In genomic region chr1:9331558-9332346, GRCh38 we compare ENCODE assay signal across 1 cellular context.
A peak's percentile ranks its signal among the peaks of the same experiment; 100 is the strongest.
TF ChIP-seq lines count a peak whose summit lies in the region.

No MANE protein-coding gene starts in this region.

TF ChIP-seq in A549, 52 proteins besides CTCF, POLR2A, EP300 and RAD21 (continued from another document):
- TF ChIP-seq HMGXB4 (CRISPR knock-in tag; IDR thresholded peaks at IDR 0.05; ENCODE audit: borderline replicate concordance) (no peak), JUNB (IDR thresholded peaks at IDR 0.05) (peak; percentile 38), TFCP2L1 (CRISPR knock-in tag; IDR thresholded peaks at IDR 0.05) (no peak), EHF (CRISPR knock-in tag; IDR thresholded peaks at IDR 0.05) (no peak), REST (IDR thresholded peaks at IDR 0.05) (no peak), HES2 (IDR thresholded peaks at IDR 0.05) (peak; percentile 52; the same call in 1 of the 2 replicates), RNF2 (IDR thresholded peaks at IDR 0.05; ENCODE audit: borderline replicate concordance, low read depth) (no peak), ZFP36 (IDR thresholded peaks at IDR 0.05; ENCODE audit: borderline replicate concordance, partially characterized antibody) (peak; percentile 15), GATA3 (IDR thresholded peaks at IDR 0.05; ENCODE audit: borderline replicate concordance) (peak; percentile 68), BCL3 (IDR thresholded peaks at IDR 0.05) (peak; percentile 48; the same call in 1 of the 3 replicates), FOSL2 (IDR thresholded peaks at IDR 0.05) (no peak), FOSL2 (CRISPR knock-in tag; IDR thresholded peaks at IDR 0.05) (peak; percentile 78), NPAS2 (CRISPR knock-in tag; IDR thresholded peaks at IDR 0.05; ENCODE audit: borderline replicate concordance) (no peak; the same call in 1 of the 2 replicates), MAFK (IDR thresholded peaks at IDR 0.05; ENCODE audit: partially characterized antibody) (no peak)
